ENCODE assay signal across 19 cellular contexts in the genomic region with DNA sequence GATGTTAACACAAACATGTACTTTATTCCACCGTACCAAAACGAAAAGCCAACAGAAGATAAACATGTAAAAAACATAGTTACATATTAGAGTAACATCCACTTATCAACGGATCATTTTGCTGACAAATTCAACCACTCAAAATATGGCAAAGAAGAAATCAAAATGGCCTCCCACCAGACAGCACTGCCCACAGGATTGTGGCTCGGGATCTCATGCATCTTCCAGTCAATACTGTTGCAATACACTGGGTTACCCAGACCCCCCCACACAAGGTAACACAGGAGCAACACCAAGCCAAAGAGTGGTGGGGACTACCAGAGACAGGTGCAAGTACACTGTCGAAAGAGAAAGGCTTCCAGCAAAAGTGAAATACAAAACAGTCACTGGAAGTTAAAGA. TPM values are rescaled to one million over a fixed set of nuclear protein-coding genes. Genes with fewer than 3 reads are reported as not detected.
A peak's percentile ranks its signal among the peaks of the same experiment; 100 is the strongest.
DNase-seq lines count a peak whose midpoint lies in the region; ATAC-seq and TF ChIP-seq lines count a peak whose summit lies in the region.
"Had no signal": no experiment of that assay in that cellular context is flagged by ENCODE, and none has a peak within 500 bp of the region (broad histone marks: within the 10 kb centered on the region; RNA-seq: fewer than 3 reads in every experiment).

No MANE protein-coding gene starts in this region.

- peaks cover 23% of the 10 kb centered on the region for H3K79me1 ChIP-seq in trophoblast cell (ENCODE audit: low read length)

- peak overlapping the region; percentile 82 for H2BK12ac ChIP-seq in trophoblast cell (ENCODE audit: low read length)

- peaks cover 48% of the 10 kb centered on the region for H3K4me1 Mint-ChIP-seq in GM23338
- peaks cover 25% of the 10 kb centered on the region for H3K4me1 Mint-ChIP-seq in endothelial cell (ENCODE audit: unreplicated experiment)
- H3K4me1 Mint-ChIP-seq: CD4-positive, alpha-beta memory T cell had no signal

- H3K4me3 Mint-ChIP-seq in GM23338: no peak overlapping the region
- H3K4me3 Mint-ChIP-seq in endothelial cell (ENCODE audit: unreplicated experiment): no peak overlapping the region
- H3K4me3 Mint-ChIP-seq: CD4-positive, alpha-beta memory T cell; HFFc6 had no signal

- no peaks in the 10 kb centered on the region for H4K20me1 ChIP-seq in GM23338 (replicated peaks; ENCODE audit: insufficient read depth)

- H2AFZ ChIP-seq in GM23338 (no peak overlapping the region), trophoblast cell (ENCODE audit: insufficient read depth, low read length, poor library complexity) (no peak overlapping the region)
- H2AFZ ChIP-seq: GM23248 had no signal

- no peaks in the 10 kb centered on the region for H3K9me2 ChIP-seq in GM23338 (ENCODE audit: insufficient read depth)

- no peak overlapping the region for H4K8ac ChIP-seq in trophoblast cell (ENCODE audit: low read depth, low read length)

- intact Hi-C loops in psoas muscle (cut with DNase I): no loop called here
- intact Hi-C loops in head of caudate nucleus (cut with DNase I): no loop called here

- H3K14ac ChIP-seq in trophoblast cell (ENCODE audit: low read length): no peak overlapping the region

- H3K27ac ChIP-seq in GM23338 (ENCODE audit: low read depth): no peak overlapping the region
- peak overlapping the region; percentile 91 for H3K27ac ChIP-seq in HUES48 (ENCODE audit: low read depth, low read length)
- no peak overlapping the region for H3K27ac ChIP-seq in trophoblast cell (ENCODE audit: low read depth, low read length)
- H3K27ac ChIP-seq in psoas muscle: no peak overlapping the region
- H3K27ac ChIP-seq: C4-2B, GM23248, HL-60, KMS-11 had no signal

- no peak overlapping the region for H3K23ac ChIP-seq in trophoblast cell (ENCODE audit: low read length)

- H3K9ac ChIP-seq in HUES48 (ENCODE audit: low read depth, low read length) (no peak overlapping the region), trophoblast cell (ENCODE audit: low read length) (no peak overlapping the region)
- H3K9ac ChIP-seq: GM23248, KMS-11 had no signal

- no peak overlapping the region for H2BK120ac ChIP-seq in trophoblast cell (ENCODE audit: insufficient read depth, low read length, poor library complexity)

- no peak overlapping the region for H2BK5ac ChIP-seq in trophoblast cell (ENCODE audit: low read depth, low read length, poor library complexity)

- H3K36me3 ChIP-seq in GM23338 (ENCODE audit: insufficient read depth) (no peaks in the 10 kb centered on the region), HUES48 (ENCODE audit: control insufficient read depth, insufficient read depth, low read length) (no peaks in the 10 kb centered on the region), trophoblast cell (ENCODE audit: control insufficient read depth in 1 of 2, insufficient read depth in 2 of 2, low read length in 2 of 2) (no peaks in the 10 kb centered on the region), psoas muscle (ENCODE audit: insufficient read depth in 1 of 2, low read depth in 1 of 2) (no peaks in the 10 kb centered on the region)
- H3K36me3 ChIP-seq: BE2C, HAP-1 had no signal

- no peak for ATAC-seq in GM23338
- no peak for ATAC-seq in psoas muscle

- peak overlapping the region; percentile 5 for H3K4ac ChIP-seq in trophoblast cell (ENCODE audit: low read depth, low read length)

- H3K4me2 ChIP-seq in GM23338: no peak overlapping the region
- no peak overlapping the region for H3K4me2 ChIP-seq in trophoblast cell (ENCODE audit: low read length)
- H3K4me2 ChIP-seq: KMS-11 had no signal

- TF ChIP-seq CTCF in GM23338 (conservative IDR thresholded peaks at IDR 0.05; ENCODE audit: low read depth in 2 of 2): no peak
- no peak for TF ChIP-seq CTCF in endothelial cell (IDR thresholded peaks at IDR 0.05; ENCODE audit: unreplicated experiment)
- TF ChIP-seq CTCF in psoas muscle (IDR thresholded peaks at IDR 0.05): no peak

- H3K9me3 Mint-ChIP-seq in GM23338: no peaks in the 10 kb centered on the region
- no peaks in the 10 kb centered on the region for H3K9me3 Mint-ChIP-seq in endothelial cell (ENCODE audit: unreplicated experiment)
- H3K9me3 Mint-ChIP-seq: CD4-positive, alpha-beta memory T cell; HFFc6 had no signal

- no peaks in the 10 kb centered on the region for H3K9me3 ChIP-seq in HUES48 (ENCODE audit: control insufficient read depth, insufficient read depth, low read length)
- no peaks in the 10 kb centered on the region for H3K9me3 ChIP-seq in trophoblast cell (ENCODE audit: insufficient read depth, low read depth, low read length)
- H3K9me3 ChIP-seq in psoas muscle: no peaks in the 10 kb centered on the region
- H3K9me3 ChIP-seq: BE2C, HAP-1 had no signal

- H2AK5ac ChIP-seq in trophoblast cell (ENCODE audit: low read length): peak overlapping the region; percentile 76

- H3K4me3 ChIP-seq in GM23338 (no peak overlapping the region), HUES48 (ENCODE audit: low read depth, low read length) (no peak overlapping the region), trophoblast cell (ENCODE audit: low read depth, low read length) (no peak overlapping the region), psoas muscle (no peak overlapping the region)
- H3K4me3 ChIP-seq: GM23248, HAP-1 had no signal

- no peaks in the 10 kb centered on the region for H3F3A ChIP-seq in GM23338 (replicated peaks; ENCODE audit: low read depth)

- H3K27ac Mint-ChIP-seq in GM23338: 0 out of 2 replicates have a peak overlapping the region, but pooled peaks have one; percentile 49
- H3K27ac Mint-ChIP-seq in endothelial cell (ENCODE audit: unreplicated experiment): peak overlapping the region; percentile 43
- H3K27ac Mint-ChIP-seq: CD4-positive, alpha-beta memory T cell; HFFc6 had no signal

- H4K91ac ChIP-seq in trophoblast cell (ENCODE audit: low read depth, low read length): peak overlapping the region; percentile 66

- H3K4me1 ChIP-seq in GM23338 (ENCODE audit: insufficient read depth) (peaks cover 36% of the 10 kb centered on the region), HUES48 (ENCODE audit: control insufficient read depth, insufficient read depth, low read length) (peaks cover 47% of the 10 kb centered on the region), trophoblast cell (ENCODE audit: control insufficient read depth in 1 of 2, insufficient read depth in 2 of 2, low read length in 2 of 2) (peaks cover 17 to 23% of the 10 kb centered on the region in 2 experiments), psoas muscle (peaks cover 9% of the 10 kb centered on the region)
- H3K4me1 ChIP-seq: BE2C had no signal

- no CpG with 5 or more reads among the region's 5 CpGs for WGBS in trophoblast cell (ENCODE audit: extremely low coverage, insufficient coverage, insufficient read length)
- 88 to 95% (median 90%) methylated on average over 5 of the region's 5 CpGs for WGBS in psoas muscle, 3 donors

- no peak overlapping the region for H4K12ac ChIP-seq in trophoblast cell (ENCODE audit: low read depth, low read length)

- H3K36me3 Mint-ChIP-seq in GM23338 (ENCODE audit: low read depth) (no peaks in the 10 kb centered on the region), endothelial cell (ENCODE audit: low read depth, unreplicated experiment) (no peaks in the 10 kb centered on the region)
- H3K36me3 Mint-ChIP-seq: CD4-positive, alpha-beta memory T cell had no signal

- H3K79me2 ChIP-seq in GM23338 (replicated peaks; ENCODE audit: insufficient read depth) (peaks cover 63% of the 10 kb centered on the region), trophoblast cell (ENCODE audit: control insufficient read depth, insufficient read depth, low read length, poor library complexity) (peaks cover 13% of the 10 kb centered on the region)

- no peaks in the 10 kb centered on the region for H3K27me3 ChIP-seq in GM23338 (ENCODE audit: insufficient read depth)
- no peaks in the 10 kb centered on the region for H3K27me3 ChIP-seq in HUES48 (ENCODE audit: control insufficient read depth, insufficient read depth, low read length)
- no peaks in the 10 kb centered on the region for H3K27me3 ChIP-seq in trophoblast cell (ENCODE audit: insufficient read depth, low read length)
- no peaks in the 10 kb centered on the region for H3K27me3 ChIP-seq in psoas muscle (ENCODE audit: insufficient read depth in 3 of 3, low read length in 2 of 3)

- H3K27me3 Mint-ChIP-seq in GM23338 (ENCODE audit: insufficient read depth, low read depth, poor library complexity) (peaks cover 4% of the 10 kb centered on the region), endothelial cell (ENCODE audit: unreplicated experiment) (peaks cover 3% of the 10 kb centered on the region)

- DNase-seq in GM23338 (ENCODE audit: low spot score) (no peak), endothelial cell (ENCODE audit: low spot score) (no peak), trophoblast cell (no peak), psoas muscle (no peak), head of caudate nucleus (no peak), NCI-H2171 (lab: John Stamatoyannopoulos, UW) (no peak)
- DNase-seq: BE2C; CD4-positive, alpha-beta memory T cell; DMS153; DMS79 treated with DMSO at 0.1 percent for 48 hours; EL; GDM1; GM23248; HFFc6 had no signal

- H3K18ac ChIP-seq in trophoblast cell (ENCODE audit: low read length): no peak overlapping the region

TF ChIP-seq in GM23338, 12 proteins besides CTCF, POLR2A, EP300 and RAD21 (continues in another document):
- no peak for TF ChIP-seq EZH2phosphoT487 (IDR thresholded peaks at IDR 0.05; ENCODE audit: unreplicated experiment)

RNA-seq across cellular contexts. Expression of a gene that starts 57.9 kb away (rescaled TPM):
- total RNA-seq in GM23338 (2014; rRNA removed; shearing (Covaris generic)): 21.2 and 24.5 TPM in 2 replicates
- 10.5 and 11.2 TPM in 2 replicates for polyA plus RNA-seq in GM23338 (2016; fragmentation: Nextera tagmentation; extraction: Ambion mirVana)
- 72.3 TPM for total RNA-seq in endothelial cell (ENCODE audit: unreplicated experiment)
- 42.0 and 43.5 TPM in 2 replicates for polyA plus RNA-seq in trophoblast cell (2013)
- 1 to 10 TPM; 1.2 to 2.3 (median 1.6) TPM for total RNA-seq in psoas muscle
- polyA plus RNA-seq in psoas muscle: under 1 TPM; 0.08 to 0.34 (median 0.17) TPM
- polyA plus RNA-seq: CD4-positive, alpha-beta memory T cell had no signal
